ENCODE assay signal across 16 cellular contexts in the genomic region with DNA sequence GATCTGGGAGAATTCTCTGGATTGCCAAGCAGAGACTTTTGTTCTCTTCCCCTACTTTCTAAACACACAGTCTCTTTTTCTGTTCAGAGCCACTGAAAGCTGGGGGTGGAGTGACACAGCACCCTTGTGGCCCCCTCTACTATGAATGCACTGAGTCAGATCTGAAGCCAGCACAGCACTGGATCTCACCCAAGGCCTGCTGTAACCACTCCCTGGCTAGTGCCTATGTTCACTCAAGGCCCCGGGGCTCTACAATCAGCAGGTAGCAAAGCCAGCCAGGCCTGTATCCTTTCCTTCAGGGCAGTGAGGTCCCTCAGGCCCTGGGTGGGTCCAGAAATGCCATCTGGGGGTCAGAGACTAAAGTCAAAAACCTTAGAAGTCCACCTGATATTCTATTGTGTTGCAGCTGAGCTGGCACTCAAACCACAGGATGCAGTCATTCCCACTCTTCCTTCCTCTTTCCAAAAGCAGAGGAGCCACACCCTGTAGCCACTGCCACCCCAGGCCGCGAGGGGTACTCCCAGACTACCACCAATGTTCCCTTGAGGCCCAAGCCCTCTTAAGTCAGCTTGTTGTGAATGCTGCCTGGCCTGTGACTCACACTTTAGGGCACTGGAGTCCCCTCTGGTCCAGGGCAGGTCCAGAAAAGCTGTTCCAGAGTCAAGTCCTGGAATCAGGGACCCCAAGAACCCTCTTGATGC.
DNase-seq lines count a peak whose midpoint lies in the region; ATAC-seq and TF ChIP-seq lines count a peak whose summit lies in the region.
"Had no signal": no experiment of that assay in that cellular context is flagged by ENCODE, and none has a peak within 500 bp of the region (broad histone marks: within the 10 kb centered on the region; RNA-seq: fewer than 3 reads in every experiment).

No MANE protein-coding gene starts in this region.

- peaks cover 40% of the 10 kb centered on the region for H3K4me1 Mint-ChIP-seq in dendritic cell treated with granulocyte-macrophage colony-stimulating factor and Interleukin-4, amounts not matched to agents 40 ng/mL and 50 ng/mL, for 4 days (ENCODE audit: low read depth)
- H3K4me1 Mint-ChIP-seq: activated naive CD8-positive, alpha-beta T cell treated with anti-CD3 and anti-CD28 coated beads, Interleukin-2, amount 10 ng/mL, durations not matched to agents 7 days and 5 days had no signal

- no peak overlapping the region for H3K27ac ChIP-seq in dorsolateral prefrontal cortex
- H3K27ac ChIP-seq: neutrophil had no signal

- peaks cover 65% of the 10 kb centered on the region for H3K4me1 ChIP-seq in skeletal muscle satellite cell (ENCODE audit: control insufficient read depth, insufficient read depth, low read length)

- H3K9me3 Mint-ChIP-seq in dendritic cell treated with granulocyte-macrophage colony-stimulating factor and Interleukin-4, amounts not matched to agents 40 ng/mL and 50 ng/mL, for 4 days = peaks cover 15% of the 10 kb centered on the region
- H3K9me3 Mint-ChIP-seq: activated naive CD8-positive, alpha-beta T cell treated with anti-CD3 and anti-CD28 coated beads, Interleukin-2, amount 10 ng/mL, durations not matched to agents 7 days and 5 days; T-helper 2 cell treated with Interferon-gamma antibody and Interleukin-4, amounts not matched to agents 5 μg/mL and 100 μg/mL, for 36 hours had no signal

- peak; percentile 32 for DNase-seq in Right ventricle myocardium superior
- no peak for DNase-seq in Right ventricle myocardium inferior (ENCODE audit: missing footprints)
- peak; percentile 90 for DNase-seq in RPMI7951 (ENCODE audit: low read depth)
- DNase-seq in NCI-H2196 treated with DMSO at 0.1 percent for 48 hours (lab: John Stamatoyannopoulos, UW; ENCODE audit: unreplicated experiment) = no peak
- no peak for DNase-seq in ureter (ENCODE audit: low spot score)
- no peak for DNase-seq in dorsolateral prefrontal cortex
- DNase-seq: activated CD8-positive, alpha-beta memory T cell treated with anti-CD3 and anti-CD28 coated beads, Interleukin-2, amount 50 U/mL, for 4 hours; activated naive CD8-positive, alpha-beta T cell treated with anti-CD3 and anti-CD28 coated beads, Interleukin-2, amount 10 ng/mL, durations not matched to agents 7 days and 5 days; cortex of kidney; DMS 273 treated with DMSO at 0.1 percent for 48 hours; glutamatergic neuron; NCI-H2029 had no signal

- H3K4me3 Mint-ChIP-seq in dendritic cell treated with granulocyte-macrophage colony-stimulating factor and Interleukin-4, amounts not matched to agents 40 ng/mL and 50 ng/mL, for 4 days = peak overlapping the region; percentile 30
- H3K4me3 Mint-ChIP-seq: activated naive CD8-positive, alpha-beta T cell treated with anti-CD3 and anti-CD28 coated beads, Interleukin-2, amount 10 ng/mL, durations not matched to agents 7 days and 5 days; T-helper 2 cell treated with Interferon-gamma antibody and Interleukin-4, amounts not matched to agents 5 μg/mL and 100 μg/mL, for 36 hours had no signal

- ATAC-seq in Right ventricle myocardium superior (ENCODE audit: poor library complexity) (no peak), Right ventricle myocardium inferior (no peak)

- intact Hi-C loops in Right ventricle myocardium superior (cut with DNase I) = no loop called here
- intact Hi-C loops in Right ventricle myocardium inferior (cut with DNase I) = no loop called here
- intact Hi-C loops in dendritic cell treated with granulocyte-macrophage colony-stimulating factor and Interleukin-4, amounts not matched to agents 40 ng/mL and 50 ng/mL, for 4 days (cut with micrococcal nuclease) = no loop called here
- intact Hi-C loops in dorsolateral prefrontal cortex (cut with DNase I) = no loop called here

- no peaks in the 10 kb centered on the region for H3K27me3 Mint-ChIP-seq in dendritic cell treated with granulocyte-macrophage colony-stimulating factor and Interleukin-4, amounts not matched to agents 40 ng/mL and 50 ng/mL, for 4 days
- H3K27me3 Mint-ChIP-seq: activated naive CD8-positive, alpha-beta T cell treated with anti-CD3 and anti-CD28 coated beads, Interleukin-2, amount 10 ng/mL, durations not matched to agents 7 days and 5 days had no signal

- peak overlapping the region; percentile 19 for H3K4me2 ChIP-seq in skeletal muscle satellite cell (ENCODE audit: low read length)

- no peak for TF ChIP-seq CTCF in dorsolateral prefrontal cortex (IDR thresholded peaks at IDR 0.05 in 54 of 56, conservative IDR thresholded peaks at IDR 0.05 in 2 of 56; ENCODE audit: low read depth in 1 of 56, partially characterized antibody in 56 of 56)

- peak overlapping the region; percentile 87 for H3K27ac Mint-ChIP-seq in dendritic cell treated with granulocyte-macrophage colony-stimulating factor and Interleukin-4, amounts not matched to agents 40 ng/mL and 50 ng/mL, for 4 days
- H3K27ac Mint-ChIP-seq: activated naive CD8-positive, alpha-beta T cell treated with anti-CD3 and anti-CD28 coated beads, Interleukin-2, amount 10 ng/mL, durations not matched to agents 7 days and 5 days; T-helper 2 cell treated with Interferon-gamma antibody and Interleukin-4, amounts not matched to agents 5 μg/mL and 100 μg/mL, for 36 hours had no signal

- no peaks in the 10 kb centered on the region for H3K36me3 ChIP-seq in skeletal muscle satellite cell (ENCODE audit: insufficient read depth, low read length)
- H3K36me3 ChIP-seq: neutrophil had no signal

- H3K9me3 ChIP-seq in skeletal muscle satellite cell (replicated peaks; ENCODE audit: low read length) = no peaks in the 10 kb centered on the region
- H3K9me3 ChIP-seq: neutrophil had no signal

- no peaks in the 10 kb centered on the region for H3K27me3 ChIP-seq in skeletal muscle satellite cell (ENCODE audit: control insufficient read depth, insufficient read depth, low read length)
- peaks cover 0 to 11% (median 0%) of the 10 kb centered on the region in 45 donors for H3K27me3 ChIP-seq in dorsolateral prefrontal cortex
- H3K27me3 ChIP-seq: neutrophil had no signal

- no peak overlapping the region for H3K4me3 ChIP-seq in skeletal muscle satellite cell (ENCODE audit: low read length)
- no peak overlapping the region for H3K4me3 ChIP-seq in dorsolateral prefrontal cortex

- no peaks in the 10 kb centered on the region for H3K36me3 Mint-ChIP-seq in dendritic cell treated with granulocyte-macrophage colony-stimulating factor and Interleukin-4, amounts not matched to agents 40 ng/mL and 50 ng/mL, for 4 days (ENCODE audit: low read depth)
- H3K36me3 Mint-ChIP-seq: activated naive CD8-positive, alpha-beta T cell treated with anti-CD3 and anti-CD28 coated beads, Interleukin-2, amount 10 ng/mL, durations not matched to agents 7 days and 5 days had no signal

- H3K9ac ChIP-seq in skeletal muscle satellite cell (ENCODE audit: low read depth, low read length) = peak overlapping the region; percentile 36

Comparison
In these comparisons a context has a peak if more than half of its experiments do, and no peak if none do; other contexts are left out.
1. DNase-seq: peak in Right ventricle myocardium superior (single experiment) and RPMI7951 (single experiment); none in Right ventricle myocardium inferior (single experiment), NCI-H2196 treated with DMSO at 0.1 percent for 48 hours (single experiment), ureter (single experiment) and dorsolateral prefrontal cortex (0 of 10).